In the genomic region with DNA sequence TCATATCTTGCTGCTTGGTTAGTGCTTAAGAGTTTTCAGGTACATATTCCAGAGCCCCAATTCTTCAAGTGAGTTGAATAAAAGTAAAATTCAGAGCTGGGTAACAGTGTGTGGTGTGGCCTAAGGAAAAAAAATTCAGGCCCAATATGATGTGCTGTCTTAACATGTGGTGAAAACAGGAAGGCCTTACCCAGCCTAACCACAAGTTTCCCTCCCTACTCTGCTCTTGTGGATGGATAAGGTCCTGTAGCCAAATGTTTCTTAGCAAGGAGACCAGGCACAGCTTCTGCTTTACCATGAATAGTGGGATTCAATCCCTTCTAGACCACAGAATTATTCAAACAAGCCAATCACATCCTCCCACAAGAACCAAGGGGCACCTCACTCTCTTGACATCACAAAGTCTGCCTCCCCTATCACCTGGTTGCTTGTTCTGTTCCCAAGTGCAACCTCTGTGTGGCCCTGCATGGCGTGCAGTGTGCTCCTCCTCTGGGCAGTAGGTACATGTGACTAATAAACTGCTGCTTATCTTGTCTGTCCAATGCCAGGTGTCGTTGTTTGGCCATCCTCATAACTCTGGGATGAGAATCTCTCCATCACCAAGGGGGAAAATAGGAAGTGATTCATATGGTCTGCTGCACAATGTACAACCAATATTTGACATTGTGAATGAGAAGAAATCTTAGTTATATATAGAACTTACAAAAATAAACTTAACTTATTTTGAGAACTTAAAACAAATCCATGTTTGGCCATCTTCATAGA, we compare ENCODE assay signal across 1 cellular context.
TF ChIP-seq lines count a peak whose summit lies in the region.

No MANE protein-coding gene starts in this region.

TF ChIP-seq in H1, 55 proteins besides CTCF, POLR2A, EP300 and RAD21 (continued from another document):
- TF ChIP-seq CBX8 (IDR thresholded peaks at IDR 0.05; ENCODE audit: borderline replicate concordance, low read depth, low read length) = no peak
- TF ChIP-seq SRF (IDR thresholded peaks at IDR 0.05; ENCODE audit: low read depth, low read length) = no peak
- no peak for TF ChIP-seq SIN3A (conservative IDR thresholded peaks at IDR 0.05 in 1 of 2, IDR thresholded peaks at IDR 0.05 in 1 of 2; ENCODE audit: low read depth in 1 of 2, low read length in 2 of 2)
- TF ChIP-seq EGR1 (IDR thresholded peaks at IDR 0.05; ENCODE audit: borderline replicate concordance, low read depth, low read length) = no peak
- TF ChIP-seq PHF8 (conservative IDR thresholded peaks at IDR 0.05; ENCODE audit: low read depth, low read length) = no peak
- no peak for TF ChIP-seq SIRT6 (IDR thresholded peaks at IDR 0.05; ENCODE audit: low read length)
- TF ChIP-seq JUN (IDR thresholded peaks at IDR 0.05; ENCODE audit: low read depth, low read length) = no peak
- TF ChIP-seq TBP (IDR thresholded peaks at IDR 0.05; ENCODE audit: low read depth, low read length) = no peak
- TF ChIP-seq CTBP2 (IDR thresholded peaks at IDR 0.05; ENCODE audit: borderline replicate concordance, insufficient read depth, insufficient read length, low read length) = no peak
- TF ChIP-seq, protein P1, sequence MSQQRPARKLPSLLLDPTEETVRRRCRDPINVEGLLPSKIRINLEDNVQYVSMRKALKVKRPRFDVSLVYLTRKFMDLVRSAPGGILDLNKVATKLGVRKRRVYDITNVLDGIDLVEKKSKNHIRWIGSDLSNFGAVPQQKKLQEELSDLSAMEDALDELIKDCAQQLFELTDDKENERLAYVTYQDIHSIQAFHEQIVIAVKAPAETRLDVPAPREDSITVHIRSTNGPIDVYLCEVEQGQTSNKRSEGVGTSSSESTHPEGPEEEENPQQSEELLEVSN (IDR thresholded peaks at IDR 0.05) = no peak
- no peak for TF ChIP-seq ASH2L (IDR thresholded peaks at IDR 0.05; ENCODE audit: low read length)
- TF ChIP-seq RXRA (IDR thresholded peaks at IDR 0.05; ENCODE audit: insufficient read depth, low read depth, low read length) = no peak
TF ChIP-seq in H1: peak in this region for 0.
